In the genomic region with DNA sequence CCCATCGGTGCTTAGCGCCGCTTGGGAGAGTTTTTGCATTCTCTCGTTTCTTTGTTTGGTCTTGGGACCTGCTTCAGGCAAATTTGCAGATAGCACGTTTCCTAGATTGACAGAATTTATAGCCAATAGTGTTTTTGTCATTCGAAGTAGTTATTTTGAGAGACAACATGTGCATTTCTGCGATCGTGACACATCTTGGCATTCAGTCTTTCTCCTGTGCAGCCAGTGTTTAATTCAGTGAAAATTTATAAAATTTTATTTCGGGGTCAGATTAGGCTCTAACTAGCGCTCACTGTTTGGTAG, we compare ENCODE assay signal across 8 cellular contexts. TPM values are rescaled to one million over a fixed set of nuclear protein-coding genes. Genes with fewer than 3 reads are reported as not detected.
DNase-seq lines count a peak whose midpoint lies in the region; ATAC-seq, FAIRE-seq and TF ChIP-seq lines count a peak whose summit lies in the region.

No MANE protein-coding gene starts in this region.

- FAIRE-seq in small intestine (lab: Jason Lieb, UNC) (no peak), HTR-8/SVneo (lab: Jason Lieb, UNC) (no peak)

- peak overlapping the region; percentile 89 for H3K27ac Mint-ChIP-seq in activated T-cell treated with anti-CD3 and anti-CD28 coated beads, Interleukin-2, amount 50 U/mL, for 24 hours

- intact Hi-C loops in right cardiac atrium (cut with DNase I) = no loop called here

- H3K4me3 ChIP-seq in WERI-Rb-1 (ENCODE audit: low read depth, low read length) (peak overlapping the region; percentile 75), right cardiac atrium (ENCODE audit: low read length) (peak overlapping the region; percentile 83), small intestine (ENCODE audit: low read depth in 1 of 2, low read length in 2 of 2) (peak overlapping the region; percentile 67 to 99)

- no peaks in the 10 kb centered on the region for H3K4me1 ChIP-seq in right cardiac atrium (ENCODE audit: control insufficient read depth, insufficient read depth, low read length)
- peaks cover 0 to 7% of the 10 kb centered on the region in 2 donors for H3K4me1 ChIP-seq in small intestine (ENCODE audit: control insufficient read depth in 2 of 2, insufficient read depth in 1 of 2, low read depth in 1 of 2, low read length in 1 of 2)

- TF ChIP-seq CTCF in WERI-Rb-1 (IDR thresholded peaks at IDR 0.05; ENCODE audit: low read depth, low read length) = no peak

- H3K27ac ChIP-seq in WERI-Rb-1 (peak overlapping the region; percentile 82), right cardiac atrium (ENCODE audit: low read length) (no peak overlapping the region), small intestine (ENCODE audit: low read depth in 1 of 2, low read length in 1 of 2) (peak overlapping the region; percentile 85 to 96)

- H3K9me3 Mint-ChIP-seq in activated T-cell treated with anti-CD3 and anti-CD28 coated beads, Interleukin-2, amount 50 U/mL, for 24 hours = peaks cover 14% of the 10 kb centered on the region

- H3K36me3 Mint-ChIP-seq in activated T-cell treated with anti-CD3 and anti-CD28 coated beads, Interleukin-2, amount 50 U/mL, for 24 hours (ENCODE audit: low read depth) = peaks cover 48% of the 10 kb centered on the region

- H3K9me3 ChIP-seq in WERI-Rb-1 (ENCODE audit: severe bottlenecking) = peaks cover 2% of the 10 kb centered on the region
- H3K9me3 ChIP-seq in right cardiac atrium (ENCODE audit: control insufficient read depth, low read length) = no peaks in the 10 kb centered on the region
- H3K9me3 ChIP-seq in small intestine (ENCODE audit: control insufficient read depth, low read depth) = no peaks in the 10 kb centered on the region

- ATAC-seq in HG03066 (IDR thresholded peaks at IDR 0.05; ENCODE audit: low read depth, unreplicated experiment) = peak; percentile 32
- ATAC-seq in right cardiac atrium = no peak

- H3K27me3 ChIP-seq in WERI-Rb-1 (ENCODE audit: insufficient read depth, low read depth, severe bottlenecking) (no peaks in the 10 kb centered on the region), right cardiac atrium (ENCODE audit: control insufficient read depth, insufficient read depth) (no peaks in the 10 kb centered on the region), small intestine (ENCODE audit: control insufficient read depth in 2 of 2, insufficient read depth in 2 of 2, low read length in 2 of 2) (no peaks in the 10 kb centered on the region)

- peaks cover 36% of the 10 kb centered on the region for H3K4me1 Mint-ChIP-seq in activated T-cell treated with anti-CD3 and anti-CD28 coated beads, Interleukin-2, amount 50 U/mL, for 24 hours (ENCODE audit: low read depth)

- H3K4me3 Mint-ChIP-seq in activated T-cell treated with anti-CD3 and anti-CD28 coated beads, Interleukin-2, amount 50 U/mL, for 24 hours = peak overlapping the region; percentile 89

- no peak for DNase-seq in activated T-cell treated with anti-CD3 and anti-CD28 coated beads, Interleukin-2, amount 50 U/mL, for 24 hours
- no peak for DNase-seq in activated T-cell treated with anti-CD3 and anti-CD28 coated beads for 4 hours
- no peak for DNase-seq in WERI-Rb-1
- DNase-seq in right cardiac atrium = no peak
- DNase-seq in small intestine = no peak
- DNase-seq in HTR-8/SVneo (ENCODE audit: insufficient read length, low spot score) = no peak
- DNase-seq in midbrain (lab: John Stamatoyannopoulos, UW) = no peak

- H3K27me3 Mint-ChIP-seq in activated T-cell treated with anti-CD3 and anti-CD28 coated beads, Interleukin-2, amount 50 U/mL, for 24 hours = peaks cover 2% of the 10 kb centered on the region

- H3K36me3 ChIP-seq in WERI-Rb-1 (peaks cover 27% of the 10 kb centered on the region), small intestine (ENCODE audit: control insufficient read depth in 2 of 2, insufficient read depth in 2 of 2, low read length in 2 of 2) (peaks cover 0 to 6% of the 10 kb centered on the region in 2 donors)

- 7% methylated on average over 10 of the region's 10 CpGs for WGBS in right cardiac atrium
- whole genome bisulfite sequencing in small intestine, 3 donors = 5 to 6% (median 6%) methylated on average over 10 of the region's 10 CpGs

RNA-seq across cellular contexts. Expression of a gene that starts 0.8 kb away (rescaled TPM):
- total RNA-seq in right cardiac atrium = 10 to 100 TPM; 27.6 to 33.9 (median 31.6) TPM
- polyA plus RNA-seq in right cardiac atrium = 13.9 TPM
- 10 to 100 TPM; 24.6 to 46.3 (median 35.9) TPM for polyA plus RNA-seq in small intestine
